In the genomic region with DNA sequence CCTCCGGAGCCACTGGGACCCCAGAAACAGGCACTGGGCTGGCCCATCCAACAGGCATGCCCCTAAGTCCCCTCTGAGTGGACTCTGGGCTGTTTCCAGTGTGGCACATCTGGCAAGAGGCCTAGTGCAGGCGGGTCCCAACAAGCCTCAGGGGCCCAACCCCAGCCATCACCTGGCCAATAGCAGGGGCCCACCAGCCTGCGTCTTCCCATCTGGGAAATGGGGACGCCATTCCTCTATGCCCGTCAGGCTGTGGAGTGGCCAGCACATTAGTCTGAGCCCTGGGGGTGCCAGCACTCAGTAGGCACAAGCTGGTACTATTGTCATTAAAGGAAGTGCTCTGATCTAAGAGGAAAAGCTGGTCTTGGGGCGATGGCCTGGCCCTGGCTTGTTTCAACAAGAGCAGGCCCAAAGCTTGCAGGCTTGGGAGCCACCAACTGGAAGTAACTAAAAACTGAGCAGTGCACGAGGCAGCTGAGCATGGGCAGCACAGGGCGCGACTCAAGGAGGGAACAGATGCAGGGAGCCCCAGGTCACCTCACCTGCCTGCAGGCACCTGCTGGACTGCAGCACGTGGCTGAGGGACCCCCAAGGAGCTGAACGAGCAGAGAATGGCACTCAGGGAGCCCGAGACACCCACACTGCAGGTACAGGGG, we compare ENCODE assay signal across 1 cellular context.
TF ChIP-seq lines count a peak whose summit lies in the region.

No MANE protein-coding gene starts in this region.

TF ChIP-seq in HepG2, 621 proteins besides CTCF, POLR2A, EP300 and RAD21 (continued from another document):
- TF ChIP-seq, protein P1, sequence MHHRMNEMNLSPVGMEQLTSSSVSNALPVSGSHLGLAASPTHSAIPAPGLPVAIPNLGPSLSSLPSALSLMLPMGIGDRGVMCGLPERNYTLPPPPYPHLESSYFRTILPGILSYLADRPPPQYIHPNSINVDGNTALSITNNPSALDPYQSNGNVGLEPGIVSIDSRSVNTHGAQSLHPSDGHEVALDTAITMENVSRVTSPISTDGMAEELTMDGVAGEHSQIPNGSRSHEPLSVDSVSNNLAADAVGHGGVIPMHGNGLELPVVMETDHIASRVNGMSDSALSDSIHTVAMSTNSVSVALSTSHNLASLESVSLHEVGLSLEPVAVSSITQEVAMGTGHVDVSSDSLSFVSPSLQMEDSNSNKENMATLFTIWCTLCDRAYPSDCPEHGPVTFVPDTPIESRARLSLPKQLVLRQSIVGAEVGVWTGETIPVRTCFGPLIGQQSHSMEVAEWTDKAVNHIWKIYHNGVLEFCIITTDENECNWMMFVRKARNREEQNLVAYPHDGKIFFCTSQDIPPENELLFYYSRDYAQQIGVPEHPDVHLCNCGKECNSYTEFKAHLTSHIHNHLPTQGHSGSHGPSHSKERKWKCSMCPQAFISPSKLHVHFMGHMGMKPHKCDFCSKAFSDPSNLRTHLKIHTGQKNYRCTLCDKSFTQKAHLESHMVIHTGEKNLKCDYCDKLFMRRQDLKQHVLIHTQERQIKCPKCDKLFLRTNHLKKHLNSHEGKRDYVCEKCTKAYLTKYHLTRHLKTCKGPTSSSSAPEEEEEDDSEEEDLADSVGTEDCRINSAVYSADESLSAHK (CRISPR knock-in tag; IDR thresholded peaks at IDR 0.05; ENCODE audit: borderline replicate concordance) = no peak
